ENCODE assay signal across 16 cellular contexts in the genomic region with DNA sequence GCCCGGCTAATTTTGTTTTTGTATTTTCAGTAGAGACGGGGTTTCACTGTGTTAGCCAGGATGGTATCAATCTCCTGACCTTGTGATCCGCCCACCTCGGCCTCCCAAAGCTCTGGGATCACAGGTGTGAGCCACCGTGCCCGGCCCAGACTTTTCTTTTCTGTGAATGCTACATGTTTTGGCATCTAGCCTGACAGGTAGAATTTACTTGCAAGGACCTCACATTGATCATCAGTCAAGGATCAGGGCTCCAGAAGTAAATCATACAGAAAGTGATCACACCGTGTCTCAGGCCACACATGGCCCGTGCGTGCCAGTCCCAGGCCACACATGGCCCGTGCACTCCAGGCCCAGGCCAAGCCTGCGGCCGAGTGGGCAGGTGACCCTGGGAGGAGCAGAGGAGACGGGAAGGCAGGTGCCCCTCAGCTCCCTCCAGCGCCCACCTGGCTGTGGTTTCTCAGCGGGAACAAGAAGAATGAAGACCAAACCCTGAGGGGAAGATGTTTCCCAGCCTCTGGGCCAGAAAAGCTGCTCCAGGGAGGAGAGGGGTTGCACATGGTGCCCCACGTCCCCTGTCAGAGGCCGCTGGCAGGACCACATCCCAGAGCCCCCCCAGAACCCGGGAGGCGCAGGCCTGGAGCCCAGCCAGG.
DNase-seq lines count a peak whose midpoint lies in the region; ATAC-seq, FAIRE-seq and TF ChIP-seq lines count a peak whose summit lies in the region.
"Had no signal": no experiment of that assay in that cellular context is flagged by ENCODE, and none has a peak within 500 bp of the region (broad histone marks: within the 10 kb centered on the region; RNA-seq: fewer than 3 reads in every experiment).

No MANE protein-coding gene starts in this region.

- peaks cover 18% of the 10 kb centered on the region for H3K9me3 Mint-ChIP-seq in neural progenitor cell

- TF ChIP-seq EP300 in HepG2 (IDR thresholded peaks at IDR 0.05; ENCODE audit: low read depth in 2 of 2, low read length in 2 of 2), result no peak
- no peak for TF ChIP-seq EP300 in HepG2 (CRISPR knock-in tag; IDR thresholded peaks at IDR 0.05; ENCODE audit: borderline replicate concordance)

- WGBS in HepG2 (ENCODE audit: low lambda C conversion rate), result 39% methylated on average over 12 of the region's 19 CpGs
- 44% methylated on average over 3 of the region's 19 CpGs for WGBS in right lobe of liver (ENCODE audit: insufficient coverage, low coverage, low lambda C conversion rate, missing lambda C conversion rate)

- BruUV-seq in HepG2 (replicated peaks; lab: Mats Ljungman, UMichigan), result no TSS peak

- H3K36me3 Mint-ChIP-seq in neural progenitor cell, result no peaks in the 10 kb centered on the region

- intact Hi-C loops in HepG2 (cut with micrococcal nuclease; ENCODE audit: unreplicated experiment), result no loop called here
- intact Hi-C loops in right lobe of liver (cut with DNase I), result no loop called here

- ATAC-seq in HepG2, result no peak
- ATAC-seq in right lobe of liver, result no peak
- no peak for ATAC-seq in GM18867 (IDR thresholded peaks at IDR 0.05; ENCODE audit: unreplicated experiment)

- TF ChIP-seq CTCF in HepG2 (CRISPR knock-in tag; IDR thresholded peaks at IDR 0.05), result no peak
- no peak for TF ChIP-seq CTCF in right lobe of liver (IDR thresholded peaks at IDR 0.05)
- no peak for TF ChIP-seq CTCF in neural progenitor cell (IDR thresholded peaks at IDR 0.05)
- no peak for TF ChIP-seq CTCF in RWPE1 (conservative IDR thresholded peaks at IDR 0.05; ENCODE audit: low read depth)

- H3K9ac ChIP-seq in HepG2 (ENCODE audit: insufficient read depth, low read depth, low read length), result no peak overlapping the region
- no peak overlapping the region for H3K9ac ChIP-seq in neural progenitor cell
- H3K9ac ChIP-seq: KMS-11 had no signal

- no peak overlapping the region for H3K4me2 ChIP-seq in HepG2 (ENCODE audit: low read depth, low read length)
- H3K4me2 ChIP-seq in neural progenitor cell, result peak overlapping the region; percentile 14
- H3K4me2 ChIP-seq: KMS-11, PC-9 had no signal

- no peaks in the 10 kb centered on the region for H3K36me3 ChIP-seq in HepG2 (replicated peaks in 1 of 2; ENCODE audit: control insufficient read depth in 1 of 2, insufficient read depth in 2 of 2, low read length in 2 of 2)
- no peaks in the 10 kb centered on the region for H3K36me3 ChIP-seq in right lobe of liver
- peaks cover 3% of the 10 kb centered on the region for H3K36me3 ChIP-seq in neural progenitor cell

- H3K4me3 ChIP-seq in HepG2 (replicated peaks in 1 of 3; ENCODE audit: insufficient read depth in 1 of 3, low read depth in 2 of 3, low read length in 3 of 3) (no peak overlapping the region), right lobe of liver (no peak overlapping the region), neural progenitor cell (no peak overlapping the region)
- H3K4me3 ChIP-seq: PC-9 had no signal

- TF ChIP-seq POLR2A in HepG2 (IDR thresholded peaks at IDR 0.05; ENCODE audit: insufficient read depth in 1 of 2, low read depth in 2 of 2, low read length in 2 of 2) (no peak), right lobe of liver (IDR thresholded peaks at IDR 0.05) (no peak)

- peaks cover 17% of the 10 kb centered on the region for H3F3A ChIP-seq in neural progenitor cell (ENCODE audit: low read depth)

- H3K27ac ChIP-seq in HepG2 (ENCODE audit: extremely low read length, insufficient read depth, low read length) (no peak overlapping the region), right lobe of liver (no peak overlapping the region), neural progenitor cell (no peak overlapping the region), RWPE1 (no peak overlapping the region)
- H3K27ac ChIP-seq: C4-2B, KMS-11, PC-9 had no signal

- H3K9me3 ChIP-seq in HepG2 (ENCODE audit: low read length), result 0 out of 2 replicates have a peak, but pooled peaks cover 4% of the 10 kb centered on the region
- H3K9me3 ChIP-seq in right lobe of liver, result peaks cover 0 to 6% (median 3%) of the 10 kb centered on the region in 4 donors
- peaks cover 1% of the 10 kb centered on the region for H3K9me3 ChIP-seq in neural progenitor cell (ENCODE audit: low read depth)

- CTCF ChIA-PET in HepG2 (lab: Yijun Ruan, JAX; ENCODE audit: low intra/inter-chr PET ratio, low total read pairs) (no interaction called here), RWPE1 (lab: Yijun Ruan, JAX) (no interaction called here)

- H3K27me3 Mint-ChIP-seq in neural progenitor cell (ENCODE audit: insufficient read depth, low read depth), result peaks cover 20% of the 10 kb centered on the region

- POLR2A ChIA-PET in HepG2 (lab: Yijun Ruan, JAX) (no interaction called here), RWPE1 (lab: Yijun Ruan, JAX; ENCODE audit: low non-redundant PET) (no interaction called here)

- no peak for TF ChIP-seq RAD21 in HepG2 (CRISPR knock-in tag; IDR thresholded peaks at IDR 0.05)

- FAIRE-seq in HepG2 (lab: Jason Lieb, UNC), result no peak

- peaks cover 11% of the 10 kb centered on the region for H3K4me1 Mint-ChIP-seq in neural progenitor cell

- in situ Hi-C loops in HepG2 (cut with HindIII; ENCODE audit: extremely low pct_ligation_motif_present, low pct_unique_long_range_greater_than_20kb), result no loop called here

- H3K4me3 Mint-ChIP-seq in neural progenitor cell, result no peak overlapping the region

- DNase-seq in HepG2 (ENCODE audit: low spot score) (no peak), right lobe of liver (no peak), ecto neural progenitor cell (ENCODE audit: low spot score) (peak; percentile 42), neural progenitor cell (ENCODE audit: low spot score) (no peak), RWPE1 (ENCODE audit: low spot score) (no peak), RKO (ENCODE audit: low spot score) (no peak)
- DNase-seq: COR-L47, DMS153, EL, NCI-H1048, NCI-H510A treated with DMSO at 0.1 percent for 48 hours, NCI-H82 had no signal

- H3K27me3 ChIP-seq in HepG2 (ENCODE audit: control insufficient read depth in 1 of 2, insufficient read depth in 2 of 2, low read length in 2 of 2) (peaks cover 7 to 47% of the 10 kb centered on the region in 2 experiments), right lobe of liver (no peaks in the 10 kb centered on the region), neural progenitor cell (no peaks in the 10 kb centered on the region)

- H3K79me2 ChIP-seq in HepG2 (ENCODE audit: insufficient read depth, low read length) (no peaks in the 10 kb centered on the region), neural progenitor cell (ENCODE audit: low read depth) (no peaks in the 10 kb centered on the region)

- H3K4me1 ChIP-seq in HepG2 (ENCODE audit: insufficient read depth, low read length) (peaks cover 9% of the 10 kb centered on the region), right lobe of liver (no peaks in the 10 kb centered on the region), neural progenitor cell (peaks cover 31% of the 10 kb centered on the region)

- H3K27ac Mint-ChIP-seq in neural progenitor cell, result no peak overlapping the region

- H4K20me1 ChIP-seq in HepG2 (ENCODE audit: insufficient read depth, low read length) (no peaks in the 10 kb centered on the region), neural progenitor cell (ENCODE audit: low read depth) (peaks cover 10% of the 10 kb centered on the region)

- H2AFZ ChIP-seq in HepG2 (ENCODE audit: low read length) (no peak overlapping the region), neural progenitor cell (replicated peaks) (no peak overlapping the region)
- H2AFZ ChIP-seq: PC-9 had no signal

TF ChIP-seq in HepG2, 621 proteins besides CTCF, POLR2A, EP300 and RAD21:
- TF ChIP-seq, protein P1, sequence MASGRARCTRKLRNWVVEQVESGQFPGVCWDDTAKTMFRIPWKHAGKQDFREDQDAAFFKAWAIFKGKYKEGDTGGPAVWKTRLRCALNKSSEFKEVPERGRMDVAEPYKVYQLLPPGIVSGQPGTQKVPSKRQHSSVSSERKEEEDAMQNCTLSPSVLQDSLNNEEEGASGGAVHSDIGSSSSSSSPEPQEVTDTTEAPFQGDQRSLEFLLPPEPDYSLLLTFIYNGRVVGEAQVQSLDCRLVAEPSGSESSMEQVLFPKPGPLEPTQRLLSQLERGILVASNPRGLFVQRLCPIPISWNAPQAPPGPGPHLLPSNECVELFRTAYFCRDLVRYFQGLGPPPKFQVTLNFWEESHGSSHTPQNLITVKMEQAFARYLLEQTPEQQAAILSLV (CRISPR knock-in tag; IDR thresholded peaks at IDR 0.05; ENCODE audit: borderline replicate concordance), result no peak
- TF ChIP-seq ETV5 (CRISPR knock-in tag; IDR thresholded peaks at IDR 0.05; ENCODE audit: borderline replicate concordance), result no peak
- TF ChIP-seq, protein P2, sequence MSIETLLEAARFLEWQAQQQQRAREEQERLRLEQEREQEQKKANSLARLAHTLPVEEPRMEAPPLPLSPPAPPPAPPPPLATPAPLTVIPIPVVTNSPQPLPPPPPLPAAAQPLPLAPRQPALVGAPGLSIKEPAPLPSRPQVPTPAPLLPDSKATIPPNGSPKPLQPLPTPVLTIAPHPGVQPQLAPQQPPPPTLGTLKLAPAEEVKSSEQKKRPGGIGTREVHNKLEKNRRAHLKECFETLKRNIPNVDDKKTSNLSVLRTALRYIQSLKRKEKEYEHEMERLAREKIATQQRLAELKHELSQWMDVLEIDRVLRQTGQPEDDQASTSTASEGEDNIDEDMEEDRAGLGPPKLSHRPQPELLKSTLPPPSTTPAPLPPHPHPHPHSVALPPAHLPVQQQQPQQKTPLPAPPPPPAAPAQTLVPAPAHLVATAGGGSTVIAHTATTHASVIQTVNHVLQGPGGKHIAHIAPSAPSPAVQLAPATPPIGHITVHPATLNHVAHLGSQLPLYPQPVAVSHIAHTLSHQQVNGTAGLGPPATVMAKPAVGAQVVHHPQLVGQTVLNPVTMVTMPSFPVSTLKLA (IDR thresholded peaks at IDR 0.05), result peak; percentile 75
